10 cellular contexts compared by ENCODE assay signal in genomic region chr22:17972385-17973181, GRCh38. TPM values are rescaled to one million over a fixed set of nuclear protein-coding genes. Genes with fewer than 3 reads are reported as not detected.
DNase-seq lines count a peak whose midpoint lies in the region; ATAC-seq and TF ChIP-seq lines count a peak whose summit lies in the region.
"Had no signal": no experiment of that assay in that cellular context is flagged by ENCODE, and none has a peak within 500 bp of the region (broad histone marks: within the 10 kb centered on the region; RNA-seq: fewer than 3 reads in every experiment).

No MANE protein-coding gene starts in this region.

- peaks cover 8% of the 10 kb centered on the region for H3K36me3 Mint-ChIP-seq in activated T-cell treated with anti-CD3 and anti-CD28 coated beads, Interleukin-2, amount 50 U/mL, for 4 hours (ENCODE audit: insufficient read depth)

- peaks cover 41% of the 10 kb centered on the region for H3K79me2 ChIP-seq in ACC112 (ENCODE audit: control insufficient read depth, insufficient read depth, low read length, unreplicated experiment)

- no peaks in the 10 kb centered on the region for H3K9me3 ChIP-seq in mesenchymal stem cell (ENCODE audit: control insufficient read depth, low read length)

- no peak overlapping the region for H3K23ac ChIP-seq in mesenchymal stem cell (ENCODE audit: low read length in 2 of 2)

- peak overlapping the region; percentile 29 for H4K8ac ChIP-seq in mesenchymal stem cell (ENCODE audit: low read length)

- H3K4me3 Mint-ChIP-seq in activated T-cell treated with anti-CD3 and anti-CD28 coated beads, Interleukin-2, amount 50 U/mL, for 4 hours = no peak overlapping the region
- H3K4me3 Mint-ChIP-seq: CD4-positive, alpha-beta memory T cell had no signal

- no peaks in the 10 kb centered on the region for H3K36me3 ChIP-seq in ACC112 (ENCODE audit: insufficient read depth, low read length)
- peaks cover 0 to 20% of the 10 kb centered on the region in 2 experiments for H3K36me3 ChIP-seq in mesenchymal stem cell (ENCODE audit: control insufficient read depth in 1 of 2, insufficient read depth in 2 of 2, low read depth in 1 of 2, low read length in 2 of 2)

- no peak overlapping the region for H3K9ac ChIP-seq in mesenchymal stem cell (ENCODE audit: low read length)

- peak overlapping the region in 1 of 2 experiments; percentile 21 for H3K14ac ChIP-seq in mesenchymal stem cell (ENCODE audit: low read length in 2 of 2)

- H3K9me3 Mint-ChIP-seq in activated T-cell treated with anti-CD3 and anti-CD28 coated beads, Interleukin-2, amount 50 U/mL, for 4 hours = no peaks in the 10 kb centered on the region
- H3K9me3 Mint-ChIP-seq: CD4-positive, alpha-beta memory T cell had no signal

- H2AK5ac ChIP-seq in mesenchymal stem cell (ENCODE audit: low read length, severe bottlenecking) = peak overlapping the region; percentile 96

- H3K18ac ChIP-seq in mesenchymal stem cell (ENCODE audit: low read depth in 1 of 2, low read length in 2 of 2) = peak overlapping the region; percentile 58 to 60

- H2AFZ ChIP-seq in ACC112 (ENCODE audit: low read length, unreplicated experiment) = no peak overlapping the region
- no peak overlapping the region for H2AFZ ChIP-seq in mesenchymal stem cell (ENCODE audit: low read depth, low read length)

- no peaks in the 10 kb centered on the region for H3K27me3 Mint-ChIP-seq in activated T-cell treated with anti-CD3 and anti-CD28 coated beads, Interleukin-2, amount 50 U/mL, for 4 hours (ENCODE audit: low read depth)
- H3K27me3 Mint-ChIP-seq: CD4-positive, alpha-beta memory T cell had no signal

- H2BK120ac ChIP-seq in mesenchymal stem cell (ENCODE audit: low read depth, low read length) = peak overlapping the region; percentile 71

- H3K4ac ChIP-seq in mesenchymal stem cell (ENCODE audit: low read depth in 1 of 2, low read length in 2 of 2) = peak overlapping the region in 1 of 2 experiments; percentile 66

- WGBS in mesenchymal stem cell = 72% methylated on average over 14 of the region's 16 CpGs

- TF ChIP-seq RAD21 in Ishikawa (IDR thresholded peaks at IDR 0.05; ENCODE audit: low read depth) = no peak

- DNase-seq in epidermal melanocyte (ENCODE audit: insufficient read length, low spot score) = peak; percentile 58
- DNase-seq in mesenchymal stem cell = peak; percentile 60
- DNase-seq in NCI-H1105 treated with DMSO at 0.1 percent for 48 hours (lab: John Stamatoyannopoulos, UW) = no peak
- no peak for DNase-seq in activated T-cell treated with anti-CD3 and anti-CD28 coated beads, Interleukin-2, amount 50 U/mL, for 4 hours
- DNase-seq: CD4-positive, alpha-beta memory T cell; NCI-H1092 treated with DMSO at 0.1 percent for 48 hours had no signal

- H2BK15ac ChIP-seq in mesenchymal stem cell (ENCODE audit: low read depth, poor library complexity, severe bottlenecking) = peak overlapping the region; percentile 92

- H3K4me1 ChIP-seq in ACC112 (ENCODE audit: control insufficient read depth, insufficient read depth, low read length, unreplicated experiment) = peaks cover 37% of the 10 kb centered on the region
- H3K4me1 ChIP-seq in mesenchymal stem cell (ENCODE audit: control insufficient read depth, insufficient read depth, low read depth, low read length) = peaks cover 40% of the 10 kb centered on the region

- H2BK5ac ChIP-seq in mesenchymal stem cell (ENCODE audit: low read depth, low read length, poor library complexity, severe bottlenecking) = no peak overlapping the region

- H2BK12ac ChIP-seq in mesenchymal stem cell (ENCODE audit: low read length in 2 of 2) = peak overlapping the region; percentile 89 to 92

- H3K27me3 ChIP-seq in ACC112 (ENCODE audit: insufficient read depth, low read length) (no peaks in the 10 kb centered on the region), mesenchymal stem cell (ENCODE audit: control insufficient read depth in 1 of 2, insufficient read depth in 1 of 2, low read length in 2 of 2) (no peaks in the 10 kb centered on the region)

- peak overlapping the region; percentile 78 for H3K27ac ChIP-seq in ACC112 (ENCODE audit: low read depth, low read length)
- H3K27ac ChIP-seq in mesenchymal stem cell (ENCODE audit: low read length, poor library complexity, severe bottlenecking) = peak overlapping the region; percentile 62

- H3K79me1 ChIP-seq in mesenchymal stem cell (replicated peaks; ENCODE audit: low read length, poor library complexity, severe bottlenecking) = no peaks in the 10 kb centered on the region

- H3K4me1 Mint-ChIP-seq in activated T-cell treated with anti-CD3 and anti-CD28 coated beads, Interleukin-2, amount 50 U/mL, for 4 hours (ENCODE audit: low read depth) = peaks cover 4% of the 10 kb centered on the region

- H3K4me2 ChIP-seq in mesenchymal stem cell (ENCODE audit: low read length, poor library complexity, severe bottlenecking) = peak overlapping the region; percentile 10

- H3K4me3 ChIP-seq in ACC112 (ENCODE audit: low read depth, low read length) (no peak overlapping the region), mesenchymal stem cell (ENCODE audit: insufficient read depth in 1 of 2, low read depth in 1 of 2, low read length in 2 of 2) (peak overlapping the region in 1 of 2 experiments; percentile 23)

- ATAC-seq in GM21360 (IDR thresholded peaks at IDR 0.05; ENCODE audit: unreplicated experiment) = no peak
- no peak for ATAC-seq in HG02885 (IDR thresholded peaks at IDR 0.05; ENCODE audit: poor library complexity, unreplicated experiment)
- ATAC-seq in activated T-cell treated with anti-CD3 and anti-CD28 coated beads, Interleukin-2, amount 50 U/mL, for 4 hours = no peak

- peak overlapping the region; percentile 96 for H4K91ac ChIP-seq in mesenchymal stem cell (ENCODE audit: low read length)

- TF ChIP-seq EP300 in Ishikawa (IDR thresholded peaks at IDR 0.05; ENCODE audit: borderline replicate concordance) = peak; percentile 93

TF ChIP-seq in Ishikawa, 13 proteins besides CTCF, POLR2A, EP300 and RAD21:
- TF ChIP-seq USF1 (IDR thresholded peaks at IDR 0.05) (peak; percentile 81), MAX (IDR thresholded peaks at IDR 0.05) (peak; percentile 88), ZBTB7A (IDR thresholded peaks at IDR 0.05; ENCODE audit: low read depth) (peak; percentile 98), REST (IDR thresholded peaks at IDR 0.05; ENCODE audit: low read depth) (no peak), TAF1 (IDR thresholded peaks at IDR 0.05; ENCODE audit: low read depth) (no peak), TCF12 (IDR thresholded peaks at IDR 0.05; ENCODE audit: low read depth) (peak; percentile 92), YY1 (IDR thresholded peaks at IDR 0.05; ENCODE audit: low read depth) (0 out of 2 replicates have a peak, but pooled peaks have one; percentile 37), CREB1 (IDR thresholded peaks at IDR 0.05; ENCODE audit: low read depth) (no peak), TEAD4 (IDR thresholded peaks at IDR 0.05) (peak; percentile 99), NFIC (IDR thresholded peaks at IDR 0.05) (peak; percentile 91), FOXM1 (IDR thresholded peaks at IDR 0.05; ENCODE audit: borderline replicate concordance, low read depth) (peak; percentile 68; the same call in 1 of the 2 replicates), EGR1 (IDR thresholded peaks at IDR 0.05) (no peak), CEBPB (IDR thresholded peaks at IDR 0.05) (peak; percentile 100)
TF ChIP-seq in Ishikawa: peak in this region for 9.

RNA-seq across cellular contexts. Expression of gene MICAL3, which starts 51.8 kb away (rescaled TPM):
- polyA plus RNA-seq in mesenchymal stem cell (2013, experiment 1 of 2) = 8.3 TPM
- polyA plus RNA-seq in mesenchymal stem cell (2013, experiment 2 of 2) = 6.7 TPM
- 10 to 100 TPM; 33.9 to 39.6 (median 35.1) TPM for total RNA-seq in activated T-cell treated with anti-CD3 and anti-CD28 coated beads, Interleukin-2, amount 50 U/mL, for 4 hours

Comparison
In these comparisons a context has a peak if more than half of its experiments do, and no peak if none do; other contexts are left out.
1. DNase-seq: peak in epidermal melanocyte (single experiment) and mesenchymal stem cell (single experiment); none in NCI-H1105 treated with DMSO at 0.1 percent for 48 hours (single experiment) and activated T-cell treated with anti-CD3 and anti-CD28 coated beads, Interleukin-2, amount 50 U/mL, for 4 hours (single experiment).